ENCODE assay signal across 17 cellular contexts in the genomic region with DNA sequence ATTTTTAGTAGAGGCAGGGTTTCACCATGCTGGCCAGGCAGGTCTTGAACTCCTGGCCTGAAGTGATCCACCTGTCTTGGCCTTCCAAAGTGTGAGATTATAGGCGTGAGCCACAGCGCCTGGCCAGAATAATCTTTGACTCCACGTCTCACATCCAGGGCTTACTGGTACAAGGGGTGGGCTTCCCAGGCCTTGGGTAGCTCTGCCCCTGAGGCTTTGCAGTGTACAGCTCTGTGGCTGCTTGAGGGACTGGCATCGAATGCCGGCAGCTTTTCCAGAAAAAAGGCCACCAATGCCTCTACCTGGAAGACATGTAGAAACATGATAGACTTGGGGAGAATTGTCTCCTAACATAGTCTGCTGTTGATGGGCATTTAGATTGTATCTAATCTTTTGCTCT.
"Had no signal": no experiment of that assay in that cellular context is flagged by ENCODE, and none has a peak within 500 bp of the region (broad histone marks: within the 10 kb centered on the region; RNA-seq: fewer than 3 reads in every experiment).

No MANE protein-coding gene starts in this region.

- DNase-seq: KBM-7, MG63, NCI-H1092 treated with DMSO at 0.1 percent for 48 hours, NCI-H1436, NCI-H187, NCI-H2029, NCI-H2081 treated with DMSO at 0.1 percent for 48 hours, NCI-H2171, NCI-H226, NCI-H446, NCI-H510A, NCI-H524 treated with DMSO at 0.1 percent for 48 hours, NCI-H69, NCI-H774, RPMI8226, SHP77, SK-N-SH had no signal
